Comparison of ENCODE assay signal across 22 cellular contexts in the genomic region with DNA sequence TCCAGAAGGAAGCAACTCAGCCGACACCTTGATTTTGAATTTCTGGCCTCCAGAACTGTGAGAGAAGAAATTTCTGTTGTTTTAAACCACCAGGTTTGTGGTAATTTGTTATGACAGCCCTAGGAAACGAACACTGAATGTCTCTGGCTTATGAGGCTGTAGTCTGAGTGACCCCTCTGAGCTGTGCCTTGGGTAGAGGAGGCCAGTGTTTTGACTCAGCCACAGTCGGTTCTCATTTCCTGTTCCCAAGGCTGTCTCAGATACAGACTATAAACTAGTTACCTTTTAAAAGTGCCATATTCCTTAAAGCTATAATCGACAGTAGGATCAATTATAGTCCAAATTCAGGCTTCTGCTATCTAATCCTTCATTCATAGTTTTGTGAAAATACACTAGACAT.
DNase-seq lines count a peak whose midpoint lies in the region; ATAC-seq and TF ChIP-seq lines count a peak whose summit lies in the region.
"Had no signal": no experiment of that assay in that cellular context is flagged by ENCODE, and none has a peak within 500 bp of the region (broad histone marks: within the 10 kb centered on the region; RNA-seq: fewer than 3 reads in every experiment).

No MANE protein-coding gene starts in this region.

- TF ChIP-seq CTCF in coronary artery (IDR thresholded peaks at IDR 0.05), result no peak

- no peak overlapping the region for H3K4me3 ChIP-seq in coronary artery
- H3K4me3 ChIP-seq: adrenal gland, testis had no signal

- no peak overlapping the region for H3K27ac ChIP-seq in coronary artery
- H3K27ac ChIP-seq: adrenal gland, testis had no signal

- peak; percentile 48 for ATAC-seq in GM18517 (IDR thresholded peaks at IDR 0.05; ENCODE audit: unreplicated experiment)
- peak; percentile 62 for ATAC-seq in GM21423 (IDR thresholded peaks at IDR 0.05; ENCODE audit: unreplicated experiment)
- peak; percentile 80 for ATAC-seq in HG03354 (IDR thresholded peaks at IDR 0.05; ENCODE audit: poor library complexity, severe bottlenecking, unreplicated experiment)
- ATAC-seq: effector memory CD8-positive, alpha-beta T cell; sciatic nerve had no signal

- DNase-seq in iris pigment epithelial cell (ENCODE audit: low read depth), result peak; percentile 4
- DNase-seq in SW480 (ENCODE audit: low spot score), result no peak
- DNase-seq in stimulated activated CD4-positive, alpha-beta T cell treated with anti-CD3 and anti-CD28 coated beads, Interleukin-4, amount 100 ng/mL, for 4 hours, result no peak
- DNase-seq in NCI-H1436 treated with DMSO at 0.1 percent for 48 hours (lab: John Stamatoyannopoulos, UW), result no peak
- no peak for DNase-seq in coronary artery (ENCODE audit: low spot score)
- DNase-seq: adrenal gland; CD8-positive, alpha-beta memory T cell; effector memory CD8-positive, alpha-beta T cell; EL; H7; NCI-H1417 treated with DMSO at 0.1 percent for 48 hours; NCI-H226; nucleus accumbens; Right ventricle myocardium superior; stimulated activated CD4-positive, alpha-beta T cell treated with anti-CD3 and anti-CD28 coated beads, Interleukin-4, amount 100 ng/mL, for 1 hour; stimulated activated CD8-positive, alpha-beta memory T cell treated with anti-CD3 and anti-CD28 coated beads, Interleukin-4, amount 100 ng/mL, for 48 hours; T-helper 2 cell; testis had no signal
